9 cellular contexts compared by ENCODE assay signal in the genomic region with DNA sequence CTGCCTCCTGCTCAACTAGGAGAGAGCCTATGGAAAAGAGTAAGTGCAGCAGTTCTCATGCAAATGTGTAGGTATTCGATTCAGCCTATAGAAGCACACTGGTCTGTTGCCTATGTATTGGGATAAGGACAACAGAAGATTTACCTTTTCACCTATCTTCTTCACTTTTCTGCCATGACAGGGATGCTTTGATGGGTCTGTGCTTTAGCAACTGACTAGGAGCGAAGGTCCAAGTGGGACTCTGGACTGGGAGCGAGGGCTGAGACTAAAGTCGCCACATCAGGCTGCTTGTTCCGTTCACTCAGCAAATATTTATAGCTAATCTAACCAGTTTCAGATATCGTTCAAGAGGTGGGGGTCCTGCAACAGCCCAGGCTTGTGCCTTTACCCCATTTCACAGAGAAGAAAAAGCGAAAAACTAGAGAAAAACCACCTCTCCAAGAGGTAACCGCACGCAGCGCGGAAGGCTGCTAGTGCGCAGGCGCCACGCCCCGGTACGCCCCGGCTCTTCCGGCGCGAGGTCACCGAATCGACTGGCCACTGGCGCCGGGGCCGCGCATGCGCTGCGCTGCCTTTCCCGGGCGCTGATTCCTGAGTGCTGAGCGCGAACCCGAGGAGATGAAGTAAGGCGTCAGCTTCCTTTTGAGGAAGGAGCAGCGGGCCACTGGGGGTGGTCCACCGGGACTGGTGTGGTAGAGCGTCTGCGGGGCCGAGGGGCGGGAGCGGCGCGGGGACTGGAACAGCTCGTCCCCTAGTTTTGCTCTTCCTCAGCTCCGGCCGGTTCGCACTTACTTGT. TPM values are rescaled to one million over a fixed set of nuclear protein-coding genes. Genes with fewer than 3 reads are reported as not detected.
A peak's percentile ranks its signal among the peaks of the same experiment; 100 is the strongest.
DNase-seq lines count a peak whose midpoint lies in the region; ATAC-seq, FAIRE-seq and TF ChIP-seq lines count a peak whose summit lies in the region.
"Had no signal": no experiment of that assay in that cellular context is flagged by ENCODE, and none has a peak within 500 bp of the region (broad histone marks: within the 10 kb centered on the region; RNA-seq: fewer than 3 reads in every experiment).

A gene with protein sequence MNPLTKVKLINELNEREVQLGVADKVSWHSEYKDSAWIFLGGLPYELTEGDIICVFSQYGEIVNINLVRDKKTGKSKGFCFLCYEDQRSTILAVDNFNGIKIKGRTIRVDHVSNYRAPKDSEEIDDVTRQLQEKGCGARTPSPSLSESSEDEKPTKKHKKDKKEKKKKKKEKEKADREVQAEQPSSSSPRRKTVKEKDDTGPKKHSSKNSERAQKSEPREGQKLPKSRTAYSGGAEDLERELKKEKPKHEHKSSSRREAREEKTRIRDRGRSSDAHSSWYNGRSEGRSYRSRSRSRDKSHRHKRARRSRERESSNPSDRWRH (plus strand): TSS at position 573 of the 796 bp plus-strand sequence. CDS start 46 bp downstream, at position 619.

- no peaks in the 10 kb centered on the region for H3K9me3 ChIP-seq in keratinocyte (ENCODE audit: control insufficient read depth, low read depth, low read length)

- no peak for TF ChIP-seq CTCF in AG09319 (IDR thresholded peaks at IDR 0.05; ENCODE audit: low read depth, low read length)
- no peak for TF ChIP-seq CTCF in keratinocyte (optimal IDR thresholded peaks at IDR 0.05 in 1 of 3, IDR thresholded peaks at IDR 0.05 in 1 of 3, conservative IDR thresholded peaks at IDR 0.05 in 1 of 3; ENCODE audit: extremely low read depth in 1 of 3, insufficient read depth in 2 of 3, low read length in 3 of 3)

- H3K4me3 ChIP-seq in keratinocyte (ENCODE audit: control insufficient read depth in 2 of 3, extremely low read depth in 1 of 3, insufficient read depth in 2 of 3, low read depth in 1 of 3, low read length in 3 of 3), result peak within 1 kb of the TSS; percentile 69 to 85 (median 80)

- H3K27me3 ChIP-seq in keratinocyte (ENCODE audit: control insufficient read depth, extremely low read depth, insufficient read depth, low read length), result no peaks in the 10 kb centered on the region

- peak within 1 kb of the TSS; percentile 49 for H3K27ac ChIP-seq in keratinocyte (ENCODE audit: control insufficient read depth, insufficient read depth, low read length)

- H3K36me3 ChIP-seq in keratinocyte (ENCODE audit: control insufficient read depth in 2 of 2, extremely low read depth in 1 of 2, insufficient read depth in 2 of 2, low read length in 2 of 2), result peaks cover 0 to 2% of the 10 kb centered on the region in 2 experiments

- dilution Hi-C loops in keratinocyte (cut with MboI; ENCODE audit: extremely low pct_ligation_motif_present, low sequenced_read_pairs), result no loop called here

- peak within 1 kb of the TSS; percentile 91 for H2AFZ ChIP-seq in keratinocyte (ENCODE audit: control insufficient read depth, low read length)

- no peaks in the 10 kb centered on the region for H4K20me1 ChIP-seq in keratinocyte (ENCODE audit: control insufficient read depth, extremely low read depth, insufficient read depth, low read length)

- no peaks in the 10 kb centered on the region for H3K4me1 ChIP-seq in keratinocyte (ENCODE audit: control insufficient read depth, extremely low read depth, insufficient read depth, low read length)

- no peaks in the 10 kb centered on the region for H3K9me1 ChIP-seq in keratinocyte (ENCODE audit: control insufficient read depth, extremely low read depth, insufficient read depth, low read length)

- DNase-seq in AG09319 (ENCODE audit: extremely low read depth, low read depth) (peak; percentile 22), NCI-H226 (peak; percentile 59), cerebellar cortex (ENCODE audit: low spot score) (peak; percentile 71), keratinocyte (ENCODE audit: low read depth, low spot score) (no peak)
- peak; percentile 69 for DNase-seq in activated CD4-positive, CD25-positive, alpha-beta regulatory T cell treated with anti-CD3 and anti-CD28 coated beads, Interleukin-2, amount 50 U/mL, for 72 hours
- peak; percentile 75 for DNase-seq in stimulated activated CD4-positive, alpha-beta T cell treated with anti-CD3 and anti-CD28 coated beads, Interleukin-15, amount 100 ng/mL, for 24 hours

- ATAC-seq in GM18909 (IDR thresholded peaks at IDR 0.05; ENCODE audit: poor library complexity, unreplicated experiment), result peak; percentile 90
- ATAC-seq in HG03159 (IDR thresholded peaks at IDR 0.05; ENCODE audit: unreplicated experiment), result peak; percentile 89

- peak within 1 kb of the TSS; percentile 70 for H3K4me2 ChIP-seq in keratinocyte (ENCODE audit: control insufficient read depth, extremely low read depth, insufficient read depth, low read depth, low read length)

- no peak for FAIRE-seq in keratinocyte (lab: Jason Lieb, UNC)
- FAIRE-seq: endometrium had no signal

- peaks cover 22% of the 10 kb centered on the region for H3K79me2 ChIP-seq in keratinocyte (ENCODE audit: control insufficient read depth, insufficient read depth, low read length)

- peak within 1 kb of the TSS; percentile 75 for H3K9ac ChIP-seq in keratinocyte (ENCODE audit: control insufficient read depth, extremely low read depth, insufficient read depth, low read length)

RNA-seq across cellular contexts. Expression of the gene that starts here (rescaled TPM):
- polyA plus RNA-seq in keratinocyte, result 15.7 to 22.3 TPM (median 18.1 TPM) in 3 replicates
- 72.8 TPM for polyA plus RNA-seq in keratinocyte (2011; ENCODE audit: low read depth)
- polyA plus RNA-seq in keratinocyte (2011; cell fraction: cytosol; rRNA removed), result 16.2 and 19.0 TPM in 2 replicates
- polyA plus RNA-seq in keratinocyte (2011; cell fraction: nucleus; rRNA removed), result 13.2 and 16.5 TPM in 2 replicates
- polyA plus RNA-seq in keratinocyte (2012; ENCODE audit: low replicate concordance), result 19.2 and 23.6 TPM in 2 replicates
- polyA minus RNA-seq in keratinocyte, result 2.1 to 6.1 TPM (median 3.7 TPM) in 3 replicates
- polyA minus RNA-seq in keratinocyte (2011; cell fraction: cytosol; rRNA and poly(A)+ RNA removed), result 3.3 TPM
- polyA minus RNA-seq in keratinocyte (2011; cell fraction: nucleus; rRNA and poly(A)+ RNA removed), result 2.5 and 6.1 TPM in 2 replicates
